Comparison of ENCODE assay signal across 8 cellular contexts in genomic region chr5:95962785-95963184, GRCh38. TPM values are rescaled to one million over a fixed set of nuclear protein-coding genes. Genes with fewer than 3 reads are reported as not detected.
A peak's percentile ranks its signal among the peaks of the same experiment; 100 is the strongest.
DNase-seq lines count a peak whose midpoint lies in the region; ATAC-seq and TF ChIP-seq lines count a peak whose summit lies in the region.

No MANE protein-coding gene starts in this region.

- H3K4me3 ChIP-seq in GM12875 (ENCODE audit: low read depth, low read length) (peak overlapping the region; percentile 94), skeletal muscle satellite cell (ENCODE audit: low read length) (no peak overlapping the region)

- no peaks in the 10 kb centered on the region for H3K9me3 ChIP-seq in skeletal muscle satellite cell (replicated peaks; ENCODE audit: low read length)

- H3K27ac Mint-ChIP-seq in T-helper 2 cell treated with Interferon-gamma antibody and Interleukin-4, amounts not matched to agents 5 μg/mL and 100 μg/mL, for 36 hours = peak overlapping the region; percentile 99

- H3K4me1 ChIP-seq in foreskin keratinocyte (peaks cover 22% of the 10 kb centered on the region), skeletal muscle satellite cell (ENCODE audit: control insufficient read depth, insufficient read depth, low read length) (peaks cover 15% of the 10 kb centered on the region)

- H3K36me3 Mint-ChIP-seq in T-helper 2 cell treated with Interferon-gamma antibody and Interleukin-4, amounts not matched to agents 5 μg/mL and 100 μg/mL, for 36 hours (ENCODE audit: low read depth) = no peaks in the 10 kb centered on the region

- H3K4me1 Mint-ChIP-seq in T-helper 2 cell treated with Interferon-gamma antibody and Interleukin-4, amounts not matched to agents 5 μg/mL and 100 μg/mL, for 36 hours (ENCODE audit: low read depth) = peaks cover 39% of the 10 kb centered on the region

- no peaks in the 10 kb centered on the region for H3K27me3 Mint-ChIP-seq in T-helper 2 cell treated with Interferon-gamma antibody and Interleukin-4, amounts not matched to agents 5 μg/mL and 100 μg/mL, for 36 hours (ENCODE audit: low read depth)

- H3K4me3 Mint-ChIP-seq in T-helper 2 cell treated with Interferon-gamma antibody and Interleukin-4, amounts not matched to agents 5 μg/mL and 100 μg/mL, for 36 hours = peak overlapping the region; percentile 95

- H3K27me3 ChIP-seq in foreskin keratinocyte = no peaks in the 10 kb centered on the region
- no peaks in the 10 kb centered on the region for H3K27me3 ChIP-seq in skeletal muscle satellite cell (ENCODE audit: control insufficient read depth, insufficient read depth, low read length)

- peak; percentile 27 for DNase-seq in T-helper 2 cell treated with Interferon-gamma antibody and Interleukin-4, amounts not matched to agents 5 μg/mL and 100 μg/mL, for 36 hours (ENCODE audit: low spot score)
- DNase-seq in foreskin keratinocyte = no peak
- no peak for DNase-seq in omental fat pad (ENCODE audit: low spot score)

- peak overlapping the region; percentile 98 for H3K9ac ChIP-seq in skeletal muscle satellite cell (ENCODE audit: low read depth, low read length)

- TF ChIP-seq CTCF in GM12875 (IDR thresholded peaks at IDR 0.05; ENCODE audit: borderline replicate concordance, insufficient read depth, low read depth, low read length) = no peak
- no peak for TF ChIP-seq CTCF in foreskin keratinocyte (conservative IDR thresholded peaks at IDR 0.05)
- no peak for TF ChIP-seq CTCF in omental fat pad (IDR thresholded peaks at IDR 0.05)

- H3K4me2 ChIP-seq in skeletal muscle satellite cell (ENCODE audit: low read length) = peak overlapping the region; percentile 79

- no peaks in the 10 kb centered on the region for H3K9me3 Mint-ChIP-seq in T-helper 2 cell treated with Interferon-gamma antibody and Interleukin-4, amounts not matched to agents 5 μg/mL and 100 μg/mL, for 36 hours

- ATAC-seq in foreskin keratinocyte (no peak), HG02798 (IDR thresholded peaks at IDR 0.05; ENCODE audit: poor library complexity, unreplicated experiment) (no peak), HG03520 (IDR thresholded peaks at IDR 0.05; ENCODE audit: unreplicated experiment) (no peak), GM18519 (IDR thresholded peaks at IDR 0.05; ENCODE audit: low FRiP score, unreplicated experiment) (no peak), omental fat pad (ENCODE audit: low FRiP score) (no peak)

- peak overlapping the region; percentile 58 for H3K27ac ChIP-seq in foreskin keratinocyte

- H3K36me3 ChIP-seq in skeletal muscle satellite cell (ENCODE audit: insufficient read depth, low read length) = peaks cover 30% of the 10 kb centered on the region

RNA-seq across cellular contexts. Expression of gene ELL2, which starts 1.1 kb away (rescaled TPM):
- 84.5 and 88.6 TPM in 2 replicates for total RNA-seq in foreskin keratinocyte
- 22.1 and 27.2 TPM in 2 replicates for polyA plus RNA-seq in foreskin keratinocyte
- 76.7 and 81.9 TPM in 2 replicates for total RNA-seq in skeletal muscle satellite cell (2012; rRNA removed)
- 100 to 1,000 TPM in 2 of 4 donors, 10 to 100 TPM in 2; 64.3 to 318 (median 121) TPM for total RNA-seq in omental fat pad
